ENCODE assay signal across 1 cellular context in the genomic region with DNA sequence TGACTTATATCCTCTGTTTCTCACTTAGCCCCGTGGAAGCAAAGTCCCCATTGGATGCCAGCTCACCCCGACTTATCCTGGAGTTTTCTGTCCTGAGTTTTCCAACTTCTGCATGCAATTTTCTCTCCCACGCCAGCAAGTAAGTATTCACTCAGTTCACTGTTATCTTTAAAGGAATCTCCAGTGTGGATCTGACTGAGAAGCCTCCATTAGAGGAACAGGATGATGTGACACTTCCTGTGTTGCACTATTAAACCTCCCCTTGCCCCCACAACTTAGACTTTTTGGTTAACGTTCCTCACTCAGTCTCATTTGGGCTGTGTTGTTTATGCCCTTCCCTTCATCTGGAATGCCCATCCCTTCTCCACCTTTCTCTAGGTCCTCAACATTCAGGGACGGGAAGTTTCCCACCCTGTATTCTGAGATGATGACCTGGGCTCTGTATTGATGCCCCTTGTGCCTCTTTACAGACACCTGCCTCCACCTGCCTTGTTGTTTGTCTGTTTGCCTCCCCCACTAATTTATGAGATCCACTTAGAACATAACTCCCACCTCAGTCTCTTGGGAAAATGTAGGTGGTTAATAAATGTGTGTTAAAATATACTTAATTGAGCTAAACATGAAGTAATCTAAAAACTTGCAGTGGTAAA.
A peak's percentile ranks its signal among the peaks of the same experiment; 100 is the strongest.
TF ChIP-seq lines count a peak whose summit lies in the region.

No MANE protein-coding gene starts in this region.

TF ChIP-seq in K562, 482 proteins besides CTCF, POLR2A, EP300 and RAD21 (continued from another document):
- no peak for TF ChIP-seq RFX7 (CRISPR knock-in tag; IDR thresholded peaks at IDR 0.05)
- TF ChIP-seq, protein P1, sequence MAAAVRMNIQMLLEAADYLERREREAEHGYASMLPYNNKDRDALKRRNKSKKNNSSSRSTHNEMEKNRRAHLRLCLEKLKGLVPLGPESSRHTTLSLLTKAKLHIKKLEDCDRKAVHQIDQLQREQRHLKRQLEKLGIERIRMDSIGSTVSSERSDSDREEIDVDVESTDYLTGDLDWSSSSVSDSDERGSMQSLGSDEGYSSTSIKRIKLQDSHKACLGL (CRISPR knock-in tag; IDR thresholded peaks at IDR 0.05; ENCODE audit: borderline replicate concordance, poor library complexity, severe bottlenecking): no peak
- TF ChIP-seq RCOR1 (IDR thresholded peaks at IDR 0.05; ENCODE audit: borderline replicate concordance in 1 of 2, low read depth in 2 of 2, low read length in 2 of 2): no peak
- no peak for TF ChIP-seq BACH1 (tag; IDR thresholded peaks at IDR 0.05)
- no peak for TF ChIP-seq FOXK1 (CRISPR knock-in tag; IDR thresholded peaks at IDR 0.05; ENCODE audit: borderline replicate concordance)
- no peak for TF ChIP-seq ZC3H4 (CRISPR knock-in tag; IDR thresholded peaks at IDR 0.05; ENCODE audit: borderline replicate concordance)
- no peak for TF ChIP-seq FOXM1 (IDR thresholded peaks at IDR 0.05; ENCODE audit: low read depth)
- no peak for TF ChIP-seq FOXM1 (CRISPR knock-in tag; IDR thresholded peaks at IDR 0.05; ENCODE audit: low read depth)
- no peak for TF ChIP-seq ZNF551 (CRISPR knock-in tag; IDR thresholded peaks at IDR 0.05)
- no peak for TF ChIP-seq GATAD2A (IDR thresholded peaks at IDR 0.05)
- no peak for TF ChIP-seq ZNF655 (CRISPR knock-in tag; IDR thresholded peaks at IDR 0.05)
- no peak for TF ChIP-seq ZZZ3 (IDR thresholded peaks at IDR 0.05)
- no peak for TF ChIP-seq NFXL1 (CRISPR knock-in tag; IDR thresholded peaks at IDR 0.05)
- TF ChIP-seq NUFIP1 (IDR thresholded peaks at IDR 0.05; ENCODE audit: partially characterized antibody): no peak
- 0 out of 4 replicates have a peak, but pooled peaks of 1 of the 2 experiments have one; percentile 23 for TF ChIP-seq TRIM24 (IDR thresholded peaks at IDR 0.05)
- TF ChIP-seq DEAF1 (CRISPR knock-in tag; IDR thresholded peaks at IDR 0.05): no peak
- TF ChIP-seq ZNF232 (CRISPR knock-in tag; IDR thresholded peaks at IDR 0.05): no peak
- no peak for TF ChIP-seq KDM1A (IDR thresholded peaks at IDR 0.05)
- TF ChIP-seq SNIP1 (IDR thresholded peaks at IDR 0.05; ENCODE audit: low read depth): no peak
- TF ChIP-seq, protein P2, sequence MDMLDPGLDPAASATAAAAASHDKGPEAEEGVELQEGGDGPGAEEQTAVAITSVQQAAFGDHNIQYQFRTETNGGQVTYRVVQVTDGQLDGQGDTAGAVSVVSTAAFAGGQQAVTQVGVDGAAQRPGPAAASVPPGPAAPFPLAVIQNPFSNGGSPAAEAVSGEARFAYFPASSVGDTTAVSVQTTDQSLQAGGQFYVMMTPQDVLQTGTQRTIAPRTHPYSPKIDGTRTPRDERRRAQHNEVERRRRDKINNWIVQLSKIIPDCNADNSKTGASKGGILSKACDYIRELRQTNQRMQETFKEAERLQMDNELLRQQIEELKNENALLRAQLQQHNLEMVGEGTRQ (CRISPR knock-in tag; IDR thresholded peaks at IDR 0.05): no peak
- TF ChIP-seq, protein P3, sequence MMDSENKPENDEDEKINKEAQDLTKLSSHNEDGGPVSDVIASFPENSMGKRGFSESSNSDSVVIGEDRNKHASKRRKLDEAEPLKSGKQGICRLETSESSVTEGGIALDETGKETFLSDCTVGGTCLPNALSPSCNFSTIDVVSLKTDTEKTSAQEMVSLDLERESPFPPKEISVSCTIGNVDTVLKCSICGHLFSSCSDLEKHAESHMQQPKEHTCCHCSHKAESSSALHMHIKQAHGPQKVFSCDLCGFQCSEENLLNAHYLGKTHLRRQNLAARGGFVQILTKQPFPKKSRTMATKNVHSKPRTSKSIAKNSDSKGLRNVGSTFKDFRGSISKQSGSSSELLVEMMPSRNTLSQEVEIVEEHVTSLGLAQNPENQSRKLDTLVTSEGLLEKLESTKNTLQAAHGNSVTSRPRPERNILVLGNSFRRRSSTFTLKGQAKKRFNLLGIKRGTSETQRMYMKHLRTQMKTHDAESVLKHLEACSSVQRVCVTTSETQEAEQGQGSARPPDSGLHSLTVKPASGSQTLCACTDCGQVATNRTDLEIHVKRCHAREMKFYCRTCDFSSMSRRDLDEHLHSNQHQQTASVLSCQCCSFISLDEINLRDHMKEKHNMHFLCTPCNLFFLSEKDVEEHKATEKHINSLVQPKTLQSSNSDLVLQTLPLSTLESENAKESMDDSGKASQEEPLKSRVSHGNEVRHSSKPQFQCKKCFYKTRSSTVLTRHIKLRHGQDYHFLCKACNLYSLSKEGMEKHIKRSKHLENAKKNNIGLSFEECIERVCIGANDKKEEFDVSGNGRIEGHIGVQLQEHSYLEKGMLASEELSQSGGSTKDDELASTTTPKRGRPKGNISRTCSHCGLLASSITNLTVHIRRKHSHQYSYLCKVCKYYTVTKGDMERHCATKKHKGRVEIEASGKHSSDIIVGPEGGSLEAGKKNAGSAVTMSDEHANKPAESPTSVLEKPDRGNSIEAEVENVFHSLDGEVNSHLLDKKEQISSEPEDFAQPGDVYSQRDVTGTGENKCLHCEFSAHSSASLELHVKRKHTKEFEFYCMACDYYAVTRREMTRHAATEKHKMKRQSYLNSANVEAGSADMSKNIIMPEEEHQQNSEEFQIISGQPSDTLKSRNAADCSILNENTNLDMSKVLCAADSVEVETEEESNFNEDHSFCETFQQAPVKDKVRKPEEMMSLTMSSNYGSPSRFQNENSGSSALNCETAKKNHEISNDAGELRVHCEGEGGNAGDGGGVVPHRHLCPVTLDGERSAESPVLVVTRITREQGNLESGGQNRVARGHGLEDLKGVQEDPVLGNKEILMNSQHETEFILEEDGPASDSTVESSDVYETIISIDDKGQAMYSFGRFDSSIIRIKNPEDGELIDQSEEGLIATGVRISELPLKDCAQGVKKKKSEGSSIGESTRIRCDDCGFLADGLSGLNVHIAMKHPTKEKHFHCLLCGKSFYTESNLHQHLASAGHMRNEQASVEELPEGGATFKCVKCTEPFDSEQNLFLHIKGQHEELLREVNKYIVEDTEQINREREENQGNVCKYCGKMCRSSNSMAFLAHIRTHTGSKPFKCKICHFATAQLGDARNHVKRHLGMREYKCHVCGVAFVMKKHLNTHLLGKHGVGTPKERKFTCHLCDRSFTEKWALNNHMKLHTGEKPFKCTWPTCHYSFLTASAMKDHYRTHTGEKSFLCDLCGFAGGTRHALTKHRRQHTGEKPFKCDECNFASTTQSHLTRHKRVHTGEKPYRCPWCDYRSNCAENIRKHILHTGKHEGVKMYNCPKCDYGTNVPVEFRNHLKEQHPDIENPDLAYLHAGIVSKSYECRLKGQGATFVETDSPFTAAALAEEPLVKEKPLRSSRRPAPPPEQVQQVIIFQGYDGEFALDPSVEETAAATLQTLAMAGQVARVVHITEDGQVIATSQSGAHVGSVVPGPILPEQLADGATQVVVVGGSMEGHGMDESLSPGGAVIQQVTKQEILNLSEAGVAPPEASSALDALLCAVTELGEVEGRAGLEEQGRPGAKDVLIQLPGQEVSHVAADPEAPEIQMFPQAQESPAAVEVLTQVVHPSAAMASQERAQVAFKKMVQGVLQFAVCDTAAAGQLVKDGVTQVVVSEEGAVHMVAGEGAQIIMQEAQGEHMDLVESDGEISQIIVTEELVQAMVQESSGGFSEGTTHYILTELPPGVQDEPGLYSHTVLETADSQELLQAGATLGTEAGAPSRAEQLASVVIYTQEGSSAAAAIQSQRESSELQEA (IDR thresholded peaks at IDR 0.05; ENCODE audit: low read depth): no peak
- TF ChIP-seq CTCFL (IDR thresholded peaks at IDR 0.05; ENCODE audit: borderline replicate concordance, insufficient read depth, low read depth, low read length, poor library complexity, severe bottlenecking): no peak
- no peak for TF ChIP-seq TOE1 (IDR thresholded peaks at IDR 0.05; ENCODE audit: borderline replicate concordance)
- no peak for TF ChIP-seq TOE1 (CRISPR knock-in tag; IDR thresholded peaks at IDR 0.05; ENCODE audit: borderline replicate concordance, low read depth)
- TF ChIP-seq ADNP (tag; IDR thresholded peaks at IDR 0.05): no peak
- TF ChIP-seq SP1 (CRISPR knock-in tag; IDR thresholded peaks at IDR 0.05): no peak
- no peak for TF ChIP-seq ZNF121 (CRISPR knock-in tag; conservative IDR thresholded peaks at IDR 0.05)
- TF ChIP-seq ZNF41 (CRISPR knock-in tag; conservative IDR thresholded peaks at IDR 0.05): no peak
- TF ChIP-seq, protein P4, sequence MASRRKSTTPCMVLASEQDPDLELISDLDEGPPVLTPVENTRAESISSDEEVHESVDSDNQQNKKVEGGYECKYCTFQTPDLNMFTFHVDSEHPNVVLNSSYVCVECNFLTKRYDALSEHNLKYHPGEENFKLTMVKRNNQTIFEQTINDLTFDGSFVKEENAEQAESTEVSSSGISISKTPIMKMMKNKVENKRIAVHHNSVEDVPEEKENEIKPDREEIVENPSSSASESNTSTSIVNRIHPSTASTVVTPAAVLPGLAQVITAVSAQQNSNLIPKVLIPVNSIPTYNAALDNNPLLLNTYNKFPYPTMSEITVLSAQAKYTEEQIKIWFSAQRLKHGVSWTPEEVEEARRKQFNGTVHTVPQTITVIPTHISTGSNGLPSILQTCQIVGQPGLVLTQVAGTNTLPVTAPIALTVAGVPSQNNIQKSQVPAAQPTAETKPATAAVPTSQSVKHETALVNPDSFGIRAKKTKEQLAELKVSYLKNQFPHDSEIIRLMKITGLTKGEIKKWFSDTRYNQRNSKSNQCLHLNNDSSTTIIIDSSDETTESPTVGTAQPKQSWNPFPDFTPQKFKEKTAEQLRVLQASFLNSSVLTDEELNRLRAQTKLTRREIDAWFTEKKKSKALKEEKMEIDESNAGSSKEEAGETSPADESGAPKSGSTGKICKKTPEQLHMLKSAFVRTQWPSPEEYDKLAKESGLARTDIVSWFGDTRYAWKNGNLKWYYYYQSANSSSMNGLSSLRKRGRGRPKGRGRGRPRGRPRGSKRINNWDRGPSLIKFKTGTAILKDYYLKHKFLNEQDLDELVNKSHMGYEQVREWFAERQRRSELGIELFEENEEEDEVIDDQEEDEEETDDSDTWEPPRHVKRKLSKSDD (conservative IDR thresholded peaks at IDR 0.05; ENCODE audit: low read length): no peak
- TF ChIP-seq FUS (optimal IDR thresholded peaks at IDR 0.05; ENCODE audit: low read depth, low read length): no peak
- TF ChIP-seq NEUROD1 (IDR thresholded peaks at IDR 0.05; ENCODE audit: borderline replicate concordance, low read depth, low read length, partially characterized antibody): no peak
- no peak for TF ChIP-seq ATF1 (CRISPR knock-in tag; IDR thresholded peaks at IDR 0.05)
- TF ChIP-seq ATF1 (tag; IDR thresholded peaks at IDR 0.05): no peak
- no peak for TF ChIP-seq ZNF347 (CRISPR knock-in tag; IDR thresholded peaks at IDR 0.05; ENCODE audit: low read depth)
- no peak for TF ChIP-seq SREBF1 (IDR thresholded peaks at IDR 0.05; ENCODE audit: borderline replicate concordance, low read depth, low read length)
- no peak for TF ChIP-seq FOXK2 (conservative IDR thresholded peaks at IDR 0.05 in 1 of 2, IDR thresholded peaks at IDR 0.05 in 1 of 2; ENCODE audit: low read depth in 2 of 2)
- TF ChIP-seq PURB (CRISPR knock-in tag; IDR thresholded peaks at IDR 0.05; ENCODE audit: low read depth): no peak
- no peak for TF ChIP-seq NCOA4 (IDR thresholded peaks at IDR 0.05; ENCODE audit: partially characterized antibody)
- no peak for TF ChIP-seq CEBPB (tag; IDR thresholded peaks at IDR 0.05)
- no peak for TF ChIP-seq CAMTA2 (CRISPR knock-in tag; conservative IDR thresholded peaks at IDR 0.05)
- TF ChIP-seq TCF3 (CRISPR knock-in tag; IDR thresholded peaks at IDR 0.05): no peak
- no peak for TF ChIP-seq HNRNPH1 (optimal IDR thresholded peaks at IDR 0.05; ENCODE audit: low read depth, low read length)
- TF ChIP-seq ZBED1 (IDR thresholded peaks at IDR 0.05): no peak
- no peak for TF ChIP-seq GTF2B (IDR thresholded peaks at IDR 0.05; ENCODE audit: extremely low read depth, insufficient read length)
- 0 out of 3 replicates have a peak, but pooled peaks of 1 of the 2 experiments have one; percentile 18 for TF ChIP-seq CBX3 (IDR thresholded peaks at IDR 0.05; ENCODE audit: borderline replicate concordance in 1 of 2, low read length in 2 of 2)
- no peak for TF ChIP-seq BDP1 (IDR thresholded peaks at IDR 0.05; ENCODE audit: insufficient read depth, insufficient read length)
- no peak for TF ChIP-seq E2F3 (CRISPR knock-in tag; IDR thresholded peaks at IDR 0.05)
